ENCODE assay signal across 1 cellular context in genomic region chr3:39051649-39052557, GRCh38.
TF ChIP-seq lines count a peak whose summit lies in the region.

SCN11A (minus strand) TSS chr3:39051944; CDS start chr3:38950362, 101,582 bp downstream.
WDR48 (plus strand) TSS chr3:39052016; CDS start chr3:39052026, 10 bp downstream.

TF ChIP-seq in WTC11, 78 proteins besides CTCF, POLR2A, EP300 and RAD21 (continued from another document):
- TF ChIP-seq PRDM15 (CRISPR knock-in tag; IDR thresholded peaks at IDR 0.05) (no peak), MYBL2 (CRISPR knock-in tag; IDR thresholded peaks at IDR 0.05) (no peak), IRF2 (CRISPR knock-in tag; IDR thresholded peaks at IDR 0.05; ENCODE audit: borderline replicate concordance, low read depth) (no peak), SMAD4 (CRISPR knock-in tag; IDR thresholded peaks at IDR 0.05) (no peak), FOXJ3 (CRISPR knock-in tag; IDR thresholded peaks at IDR 0.05; ENCODE audit: borderline replicate concordance) (no peak), FOXK1 (CRISPR knock-in tag; IDR thresholded peaks at IDR 0.05) (peak; percentile 100), OVOL2 (CRISPR knock-in tag; IDR thresholded peaks at IDR 0.05; ENCODE audit: borderline replicate concordance) (no peak), KAT7 (CRISPR knock-in tag; IDR thresholded peaks at IDR 0.05; ENCODE audit: borderline replicate concordance) (peak; percentile 56; the same call in 1 of the 2 replicates), ATF3 (CRISPR knock-in tag; conservative IDR thresholded peaks at IDR 0.05) (no peak), CREM (CRISPR knock-in tag; IDR thresholded peaks at IDR 0.05) (peak; percentile 96), NFYB (CRISPR knock-in tag; conservative IDR thresholded peaks at IDR 0.05; ENCODE audit: low read depth) (no peak), FOXP1 (CRISPR knock-in tag; IDR thresholded peaks at IDR 0.05; ENCODE audit: borderline replicate concordance) (no peak; the same call in 1 of the 2 replicates), CREB1 (CRISPR knock-in tag; IDR thresholded peaks at IDR 0.05) (no peak), HMGA2 (CRISPR knock-in tag; IDR thresholded peaks at IDR 0.05) (no peak), MXD4 (CRISPR knock-in tag; IDR thresholded peaks at IDR 0.05; ENCODE audit: borderline replicate concordance) (no peak), ZNF425 (CRISPR knock-in tag; conservative IDR thresholded peaks at IDR 0.05) (no peak), SP1 (CRISPR knock-in tag; conservative IDR thresholded peaks at IDR 0.05) (peak; percentile 85), RELA (CRISPR knock-in tag; IDR thresholded peaks at IDR 0.05; ENCODE audit: borderline replicate concordance) (no peak), ATF1 (CRISPR knock-in tag; IDR thresholded peaks at IDR 0.05) (no peak), NR2C2 (CRISPR knock-in tag; IDR thresholded peaks at IDR 0.05) (no peak)
- TF ChIP-seq, protein P1, sequence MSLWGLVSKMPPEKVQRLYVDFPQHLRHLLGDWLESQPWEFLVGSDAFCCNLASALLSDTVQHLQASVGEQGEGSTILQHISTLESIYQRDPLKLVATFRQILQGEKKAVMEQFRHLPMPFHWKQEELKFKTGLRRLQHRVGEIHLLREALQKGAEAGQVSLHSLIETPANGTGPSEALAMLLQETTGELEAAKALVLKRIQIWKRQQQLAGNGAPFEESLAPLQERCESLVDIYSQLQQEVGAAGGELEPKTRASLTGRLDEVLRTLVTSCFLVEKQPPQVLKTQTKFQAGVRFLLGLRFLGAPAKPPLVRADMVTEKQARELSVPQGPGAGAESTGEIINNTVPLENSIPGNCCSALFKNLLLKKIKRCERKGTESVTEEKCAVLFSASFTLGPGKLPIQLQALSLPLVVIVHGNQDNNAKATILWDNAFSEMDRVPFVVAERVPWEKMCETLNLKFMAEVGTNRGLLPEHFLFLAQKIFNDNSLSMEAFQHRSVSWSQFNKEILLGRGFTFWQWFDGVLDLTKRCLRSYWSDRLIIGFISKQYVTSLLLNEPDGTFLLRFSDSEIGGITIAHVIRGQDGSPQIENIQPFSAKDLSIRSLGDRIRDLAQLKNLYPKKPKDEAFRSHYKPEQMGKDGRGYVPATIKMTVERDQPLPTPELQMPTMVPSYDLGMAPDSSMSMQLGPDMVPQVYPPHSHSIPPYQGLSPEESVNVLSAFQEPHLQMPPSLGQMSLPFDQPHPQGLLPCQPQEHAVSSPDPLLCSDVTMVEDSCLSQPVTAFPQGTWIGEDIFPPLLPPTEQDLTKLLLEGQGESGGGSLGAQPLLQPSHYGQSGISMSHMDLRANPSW (CRISPR knock-in tag; conservative IDR thresholded peaks at IDR 0.05; ENCODE audit: low read depth): no peak
- TF ChIP-seq, protein P2, sequence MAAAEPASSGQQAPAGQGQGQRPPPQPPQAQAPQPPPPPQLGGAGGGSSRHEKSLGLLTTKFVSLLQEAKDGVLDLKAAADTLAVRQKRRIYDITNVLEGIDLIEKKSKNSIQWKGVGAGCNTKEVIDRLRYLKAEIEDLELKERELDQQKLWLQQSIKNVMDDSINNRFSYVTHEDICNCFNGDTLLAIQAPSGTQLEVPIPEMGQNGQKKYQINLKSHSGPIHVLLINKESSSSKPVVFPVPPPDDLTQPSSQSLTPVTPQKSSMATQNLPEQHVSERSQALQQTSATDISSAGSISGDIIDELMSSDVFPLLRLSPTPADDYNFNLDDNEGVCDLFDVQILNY (CRISPR knock-in tag; IDR thresholded peaks at IDR 0.05): peak; percentile 55
- TF ChIP-seq, protein P3, sequence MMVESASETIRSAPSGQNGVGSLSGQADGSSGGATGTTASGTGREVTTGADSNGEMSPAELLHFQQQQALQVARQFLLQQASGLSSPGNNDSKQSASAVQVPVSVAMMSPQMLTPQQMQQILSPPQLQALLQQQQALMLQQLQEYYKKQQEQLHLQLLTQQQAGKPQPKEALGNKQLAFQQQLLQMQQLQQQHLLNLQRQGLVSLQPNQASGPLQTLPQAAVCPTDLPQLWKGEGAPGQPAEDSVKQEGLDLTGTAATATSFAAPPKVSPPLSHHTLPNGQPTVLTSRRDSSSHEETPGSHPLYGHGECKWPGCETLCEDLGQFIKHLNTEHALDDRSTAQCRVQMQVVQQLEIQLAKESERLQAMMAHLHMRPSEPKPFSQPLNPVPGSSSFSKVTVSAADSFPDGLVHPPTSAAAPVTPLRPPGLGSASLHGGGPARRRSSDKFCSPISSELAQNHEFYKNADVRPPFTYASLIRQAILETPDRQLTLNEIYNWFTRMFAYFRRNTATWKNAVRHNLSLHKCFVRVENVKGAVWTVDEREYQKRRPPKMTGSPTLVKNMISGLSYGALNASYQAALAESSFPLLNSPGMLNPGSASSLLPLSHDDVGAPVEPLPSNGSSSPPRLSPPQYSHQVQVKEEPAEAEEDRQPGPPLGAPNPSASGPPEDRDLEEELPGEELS (CRISPR knock-in tag; IDR thresholded peaks at IDR 0.05): peak; percentile 94
- TF ChIP-seq, protein P4, sequence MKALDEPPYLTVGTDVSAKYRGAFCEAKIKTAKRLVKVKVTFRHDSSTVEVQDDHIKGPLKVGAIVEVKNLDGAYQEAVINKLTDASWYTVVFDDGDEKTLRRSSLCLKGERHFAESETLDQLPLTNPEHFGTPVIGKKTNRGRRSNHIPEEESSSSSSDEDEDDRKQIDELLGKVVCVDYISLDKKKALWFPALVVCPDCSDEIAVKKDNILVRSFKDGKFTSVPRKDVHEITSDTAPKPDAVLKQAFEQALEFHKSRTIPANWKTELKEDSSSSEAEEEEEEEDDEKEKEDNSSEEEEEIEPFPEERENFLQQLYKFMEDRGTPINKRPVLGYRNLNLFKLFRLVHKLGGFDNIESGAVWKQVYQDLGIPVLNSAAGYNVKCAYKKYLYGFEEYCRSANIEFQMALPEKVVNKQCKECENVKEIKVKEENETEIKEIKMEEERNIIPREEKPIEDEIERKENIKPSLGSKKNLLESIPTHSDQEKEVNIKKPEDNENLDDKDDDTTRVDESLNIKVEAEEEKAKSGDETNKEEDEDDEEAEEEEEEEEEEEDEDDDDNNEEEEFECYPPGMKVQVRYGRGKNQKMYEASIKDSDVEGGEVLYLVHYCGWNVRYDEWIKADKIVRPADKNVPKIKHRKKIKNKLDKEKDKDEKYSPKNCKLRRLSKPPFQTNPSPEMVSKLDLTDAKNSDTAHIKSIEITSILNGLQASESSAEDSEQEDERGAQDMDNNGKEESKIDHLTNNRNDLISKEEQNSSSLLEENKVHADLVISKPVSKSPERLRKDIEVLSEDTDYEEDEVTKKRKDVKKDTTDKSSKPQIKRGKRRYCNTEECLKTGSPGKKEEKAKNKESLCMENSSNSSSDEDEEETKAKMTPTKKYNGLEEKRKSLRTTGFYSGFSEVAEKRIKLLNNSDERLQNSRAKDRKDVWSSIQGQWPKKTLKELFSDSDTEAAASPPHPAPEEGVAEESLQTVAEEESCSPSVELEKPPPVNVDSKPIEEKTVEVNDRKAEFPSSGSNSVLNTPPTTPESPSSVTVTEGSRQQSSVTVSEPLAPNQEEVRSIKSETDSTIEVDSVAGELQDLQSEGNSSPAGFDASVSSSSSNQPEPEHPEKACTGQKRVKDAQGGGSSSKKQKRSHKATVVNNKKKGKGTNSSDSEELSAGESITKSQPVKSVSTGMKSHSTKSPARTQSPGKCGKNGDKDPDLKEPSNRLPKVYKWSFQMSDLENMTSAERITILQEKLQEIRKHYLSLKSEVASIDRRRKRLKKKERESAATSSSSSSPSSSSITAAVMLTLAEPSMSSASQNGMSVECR (CRISPR knock-in tag; IDR thresholded peaks at IDR 0.05; ENCODE audit: borderline replicate concordance): 0 out of 2 replicates have a peak, but pooled peaks have one; percentile 45
- TF ChIP-seq, protein P5, sequence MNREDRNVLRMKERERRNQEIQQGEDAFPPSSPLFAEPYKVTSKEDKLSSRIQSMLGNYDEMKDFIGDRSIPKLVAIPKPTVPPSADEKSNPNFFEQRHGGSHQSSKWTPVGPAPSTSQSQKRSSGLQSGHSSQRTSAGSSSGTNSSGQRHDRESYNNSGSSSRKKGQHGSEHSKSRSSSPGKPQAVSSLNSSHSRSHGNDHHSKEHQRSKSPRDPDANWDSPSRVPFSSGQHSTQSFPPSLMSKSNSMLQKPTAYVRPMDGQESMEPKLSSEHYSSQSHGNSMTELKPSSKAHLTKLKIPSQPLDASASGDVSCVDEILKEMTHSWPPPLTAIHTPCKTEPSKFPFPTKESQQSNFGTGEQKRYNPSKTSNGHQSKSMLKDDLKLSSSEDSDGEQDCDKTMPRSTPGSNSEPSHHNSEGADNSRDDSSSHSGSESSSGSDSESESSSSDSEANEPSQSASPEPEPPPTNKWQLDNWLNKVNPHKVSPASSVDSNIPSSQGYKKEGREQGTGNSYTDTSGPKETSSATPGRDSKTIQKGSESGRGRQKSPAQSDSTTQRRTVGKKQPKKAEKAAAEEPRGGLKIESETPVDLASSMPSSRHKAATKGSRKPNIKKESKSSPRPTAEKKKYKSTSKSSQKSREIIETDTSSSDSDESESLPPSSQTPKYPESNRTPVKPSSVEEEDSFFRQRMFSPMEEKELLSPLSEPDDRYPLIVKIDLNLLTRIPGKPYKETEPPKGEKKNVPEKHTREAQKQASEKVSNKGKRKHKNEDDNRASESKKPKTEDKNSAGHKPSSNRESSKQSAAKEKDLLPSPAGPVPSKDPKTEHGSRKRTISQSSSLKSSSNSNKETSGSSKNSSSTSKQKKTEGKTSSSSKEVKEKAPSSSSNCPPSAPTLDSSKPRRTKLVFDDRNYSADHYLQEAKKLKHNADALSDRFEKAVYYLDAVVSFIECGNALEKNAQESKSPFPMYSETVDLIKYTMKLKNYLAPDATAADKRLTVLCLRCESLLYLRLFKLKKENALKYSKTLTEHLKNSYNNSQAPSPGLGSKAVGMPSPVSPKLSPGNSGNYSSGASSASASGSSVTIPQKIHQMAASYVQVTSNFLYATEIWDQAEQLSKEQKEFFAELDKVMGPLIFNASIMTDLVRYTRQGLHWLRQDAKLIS (CRISPR knock-in tag; IDR thresholded peaks at IDR 0.05; ENCODE audit: borderline replicate concordance): peak; percentile 43; the same call in 1 of the 2 replicates
